In genomic region chr11:8722809-8723208, GRCh38 we compare ENCODE assay signal across 13 cellular contexts. TPM values are rescaled to one million over a fixed set of nuclear protein-coding genes. Genes with fewer than 3 reads are reported as not detected.
DNase-seq lines count a peak whose midpoint lies in the region; ATAC-seq and TF ChIP-seq lines count a peak whose summit lies in the region.
"Had no signal": no experiment of that assay in that cellular context is flagged by ENCODE, and none has a peak within 500 bp of the region (broad histone marks: within the 10 kb centered on the region; RNA-seq: fewer than 3 reads in every experiment).

No MANE protein-coding gene starts in this region.

- no peak overlapping the region for H3K4me2 ChIP-seq in IMR-90 (ENCODE audit: low read depth, low read length)

- H4K20me1 ChIP-seq in IMR-90 (ENCODE audit: insufficient read depth, low read length): no peaks in the 10 kb centered on the region

- H2AFZ ChIP-seq in IMR-90 (replicated peaks; ENCODE audit: low read length, poor library complexity): peak overlapping the region; percentile 6

- WGBS in IMR-90 (ENCODE audit: extremely low coverage in 2 of 2, insufficient read length in 1 of 2), 2 experiments: 70% methylated on average over 1 of the region's 3 CpGs; no CpG with 5 or more reads in 1 of the 2 experiments
- WGBS in aorta, 2 donors: 94 to 100% methylated on average over 3 of the region's 3 CpGs

- peak overlapping the region; percentile 25; the same call in 2 of the 3 replicates for H2BK15ac ChIP-seq in IMR-90 (ENCODE audit: low read depth, low read length)

- no peak overlapping the region; the same call in 1 of the 2 replicates for H3K18ac ChIP-seq in IMR-90 (ENCODE audit: low read depth, low read length)

- peak overlapping the region; percentile 99 for H4K91ac ChIP-seq in IMR-90 (ENCODE audit: insufficient read depth, low read depth, low read length)

- peak overlapping the region; percentile 69 for H4K5ac ChIP-seq in IMR-90 (ENCODE audit: low read depth, low read length)

- peak overlapping the region; percentile 67; the same call in 1 of the 2 replicates for H3K23ac ChIP-seq in IMR-90 (ENCODE audit: low read depth, low read length)

- peak overlapping the region; percentile 99 for H2BK5ac ChIP-seq in IMR-90 (ENCODE audit: low read depth, low read length, poor library complexity, severe bottlenecking)

- no peak for ATAC-seq in IMR-90 (ENCODE audit: low read depth)
- ATAC-seq in aorta (ENCODE audit: low FRiP score): no peak

- peak overlapping the region; percentile 75 for H2BK20ac ChIP-seq in IMR-90 (ENCODE audit: low read depth, low read length)

- peak overlapping the region; percentile 67; the same call in 1 of the 2 replicates for H2AK5ac ChIP-seq in IMR-90 (ENCODE audit: low read depth, low read length)

- H3K27me3 ChIP-seq in IMR-90 (ENCODE audit: control insufficient read depth, insufficient read depth, low read length) (no peaks in the 10 kb centered on the region), colonic mucosa (no peaks in the 10 kb centered on the region), mucosa of rectum (ENCODE audit: control insufficient read depth in 2 of 2, insufficient read depth in 2 of 2, low read length in 2 of 2) (no peaks in the 10 kb centered on the region), aorta (ENCODE audit: control insufficient read depth in 1 of 2, insufficient read depth in 2 of 2, low read length in 1 of 2) (no peaks in the 10 kb centered on the region)

- H3K9me3 ChIP-seq in IMR-90 (ENCODE audit: control insufficient read depth, insufficient read depth, low read length) (no peaks in the 10 kb centered on the region), colonic mucosa (no peaks in the 10 kb centered on the region), mucosa of rectum (ENCODE audit: control insufficient read depth in 2 of 2, low read length in 2 of 2) (no peaks in the 10 kb centered on the region), aorta (ENCODE audit: control insufficient read depth, low read length) (no peaks in the 10 kb centered on the region)

- TF ChIP-seq CTCF in IMR-90 (conservative IDR thresholded peaks at IDR 0.05; ENCODE audit: low read depth, low read length) (no peak), colonic mucosa (IDR thresholded peaks at IDR 0.05) (no peak)

- H3K9ac ChIP-seq in IMR-90 (ENCODE audit: low read depth, low read length): 0 out of 2 replicates have a peak overlapping the region, but pooled peaks have one; percentile 20
- H3K9ac ChIP-seq in colonic mucosa (ENCODE audit: low read depth in 2 of 2, low read length in 2 of 2): peak overlapping the region; percentile 13 to 42
- no peak overlapping the region for H3K9ac ChIP-seq in mucosa of rectum (ENCODE audit: low read depth in 1 of 2, low read length in 2 of 2)

- H2AK9ac ChIP-seq in IMR-90 (replicated peaks; ENCODE audit: low read depth, low read length, poor library complexity): peak overlapping the region; percentile 71

- intact Hi-C loops in IMR-90 (cut with micrococcal nuclease): loop anchor here (10.0 kb wide), 1 partner anchor 192 kb away; the partner anchor contains the start of gene AKIP1
- intact Hi-C loops in colonic mucosa (cut with DNase I): no loop called here
- intact Hi-C loops in aorta (cut with DNase I): no loop called here
- intact Hi-C loops in posterior vena cava (cut with DNase I): loop anchor here in 1 of 2 donors (5.0 kb wide), 1 partner anchor 89 kb away; a partner anchor contains a TSS

- H4K8ac ChIP-seq in IMR-90 (ENCODE audit: low read depth in 2 of 2, low read length in 2 of 2): peak overlapping the region in 1 of 2 experiments; percentile 97; a peak in 2 of 4 replicates

- no TSS peak for BruUV-seq in IMR-90 (replicated peaks; lab: Mats Ljungman, UMichigan)

- no peak for DNase-seq in IMR-90
- DNase-seq in colonic mucosa: no peak
- no peak for DNase-seq in aorta
- no peak for DNase-seq in posterior vena cava (ENCODE audit: low spot score)
- no peak for DNase-seq in NCI-H446 (lab: John Stamatoyannopoulos, UW)
- no peak for DNase-seq in NK-92 treated with Interleukin-12 subunit alpha and Interleukin-12 subunit beta, amount 100 ng/mL, for 24 hours (lab: John Stamatoyannopoulos, UW)
- DNase-seq: DMS153; NCI-H1417 treated with DMSO at 0.1 percent for 48 hours; occipital lobe; stimulated activated CD4-positive, alpha-beta T cell treated with anti-CD3 and anti-CD28 coated beads, Interleukin-15, amount 100 ng/mL, for 24 hours had no signal

- in situ Hi-C loops in IMR-90 (cut with MboI; ENCODE audit: low sequenced_read_pairs): no loop called here

- H3K56ac ChIP-seq in IMR-90 (ENCODE audit: extremely low read depth, insufficient read depth, low read length): 0 out of 2 replicates have a peak overlapping the region, but pooled peaks have one; percentile 14

- TF ChIP-seq POLR2A in IMR-90 (IDR thresholded peaks at IDR 0.05; ENCODE audit: low read depth, low read length): no peak

- H3K27ac ChIP-seq in IMR-90 (ENCODE audit: insufficient read depth, low read length): peak overlapping the region; percentile 99
- peak overlapping the region; percentile 70 for H3K27ac ChIP-seq in colonic mucosa
- H3K27ac ChIP-seq in mucosa of rectum (ENCODE audit: low read depth in 2 of 2, low read length in 2 of 2): peak overlapping the region; percentile 86 to 88
- peak overlapping the region; percentile 7 for H3K27ac ChIP-seq in temporal lobe (ENCODE audit: low read depth, low read length)
- H3K27ac ChIP-seq in aorta (ENCODE audit: low read depth in 1 of 2, low read length in 2 of 2): no peak overlapping the region
- H3K27ac ChIP-seq: HL-60 had no signal

- peaks cover 67% of the 10 kb centered on the region for H3K9me1 ChIP-seq in IMR-90 (ENCODE audit: insufficient read depth, low read length)

- peak overlapping the region; percentile 99 for H2BK120ac ChIP-seq in IMR-90 (ENCODE audit: low read depth, low read length)

- CTCF ChIA-PET in IMR-90 (lab: Yijun Ruan, JAX): no interaction called here

- POLR2A ChIA-PET in IMR-90 (lab: Charles Lee; ENCODE audit: unreplicated experiment): no interaction called here

- peaks cover 17 to 82% of the 10 kb centered on the region in 2 experiments for H3K79me1 ChIP-seq in IMR-90 (ENCODE audit: low read depth in 1 of 2, low read length in 2 of 2)

- H3K4me1 ChIP-seq in IMR-90 (ENCODE audit: control insufficient read depth, insufficient read depth, low read length) (peaks cover 51% of the 10 kb centered on the region), colonic mucosa (peaks cover 15% of the 10 kb centered on the region), mucosa of rectum (ENCODE audit: control insufficient read depth in 2 of 2, insufficient read depth in 2 of 2, low read length in 2 of 2) (peaks cover 42 to 62% of the 10 kb centered on the region in 2 donors), aorta (ENCODE audit: control insufficient read depth in 1 of 2, insufficient read depth in 2 of 2, low read length in 2 of 2) (peaks cover 9 to 11% of the 10 kb centered on the region in 2 donors)

- H3K14ac ChIP-seq in IMR-90 (replicated peaks; ENCODE audit: low read depth, low read length): peak overlapping the region; percentile 61

- H3K36me3 ChIP-seq in IMR-90 (ENCODE audit: control insufficient read depth, insufficient read depth, low read length) (peaks cover 23% of the 10 kb centered on the region), colonic mucosa (no peaks in the 10 kb centered on the region), mucosa of rectum (ENCODE audit: control insufficient read depth in 2 of 2, insufficient read depth in 2 of 2, low read length in 2 of 2) (peaks cover 3 to 9% of the 10 kb centered on the region in 2 donors), aorta (ENCODE audit: control insufficient read depth in 1 of 2, insufficient read depth in 2 of 2, low read length in 1 of 2) (peaks cover 0 to 2% of the 10 kb centered on the region in 2 donors)

- dilution Hi-C loops in IMR-90 (cut with HindIII; ENCODE audit: low sequenced_read_pairs, unreplicated experiment): no loop called here

- H3K4ac ChIP-seq in IMR-90 (ENCODE audit: low read depth, low read length): peak overlapping the region; percentile 100

- H3K4me3 ChIP-seq in IMR-90 (ENCODE audit: insufficient read depth, low read depth, low read length) (no peak overlapping the region), colonic mucosa (no peak overlapping the region), mucosa of rectum (ENCODE audit: low read length in 2 of 2) (no peak overlapping the region), aorta (ENCODE audit: low read length in 2 of 2) (no peak overlapping the region)

- TF ChIP-seq RAD21 in IMR-90 (IDR thresholded peaks at IDR 0.05; ENCODE audit: low read length): no peak

TF ChIP-seq in IMR-90, 13 proteins besides CTCF, POLR2A, EP300 and RAD21 (continues in another document):
- no peak for TF ChIP-seq CHD1 (IDR thresholded peaks at IDR 0.05; ENCODE audit: low read depth, low read length)
- no peak for TF ChIP-seq MAFK (IDR thresholded peaks at IDR 0.05; ENCODE audit: low read depth, low read length)
- TF ChIP-seq, protein P1, sequence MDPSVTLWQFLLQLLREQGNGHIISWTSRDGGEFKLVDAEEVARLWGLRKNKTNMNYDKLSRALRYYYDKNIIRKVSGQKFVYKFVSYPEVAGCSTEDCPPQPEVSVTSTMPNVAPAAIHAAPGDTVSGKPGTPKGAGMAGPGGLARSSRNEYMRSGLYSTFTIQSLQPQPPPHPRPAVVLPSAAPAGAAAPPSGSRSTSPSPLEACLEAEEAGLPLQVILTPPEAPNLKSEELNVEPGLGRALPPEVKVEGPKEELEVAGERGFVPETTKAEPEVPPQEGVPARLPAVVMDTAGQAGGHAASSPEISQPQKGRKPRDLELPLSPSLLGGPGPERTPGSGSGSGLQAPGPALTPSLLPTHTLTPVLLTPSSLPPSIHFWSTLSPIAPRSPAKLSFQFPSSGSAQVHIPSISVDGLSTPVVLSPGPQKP (IDR thresholded peaks at IDR 0.05; ENCODE audit: borderline replicate concordance, low read depth, low read length): no peak
- TF ChIP-seq RCOR1 (IDR thresholded peaks at IDR 0.05; ENCODE audit: insufficient replicate concordance, low read length): no peak
- no peak for TF ChIP-seq FOS (IDR thresholded peaks at IDR 0.05; ENCODE audit: low read depth, low read length)

RNA-seq across cellular contexts. Expression of gene RPL27A, which starts 40.2 kb away (rescaled TPM):
- 451 and 786 TPM in 2 replicates for total RNA-seq in IMR-90 (2012; rRNA removed)
- 849 and 1,003 TPM in 2 replicates for polyA plus RNA-seq in IMR-90 (2012; rRNA removed)
- 588 and 616 TPM in 2 replicates for polyA plus RNA-seq in IMR-90 (2012; cell fraction: cytosol; rRNA removed)
- 179 and 302 TPM in 2 replicates for polyA plus RNA-seq in IMR-90 (2012; cell fraction: nucleus; rRNA removed; ENCODE audit: low replicate concordance)
- 1,000 to 10,000 TPM in 1 of 2 donors, 100 to 1,000 TPM in 1; 701 to 1,045 TPM for total RNA-seq in colonic mucosa
- total RNA-seq in temporal lobe: 526 TPM
- total RNA-seq in aorta: 100 to 1,000 TPM; 623 to 776 TPM
- 1,000 to 10,000 TPM; 2,339 to 4,548 TPM for polyA plus RNA-seq in aorta
- total RNA-seq in posterior vena cava: 100 to 1,000 TPM; 610 to 698 TPM

RNA-seq across cellular contexts. Expression of gene TRIM66, which starts 40.3 kb away (rescaled TPM):
- total RNA-seq in IMR-90 (2012; rRNA removed) (3.9 and 5.0 TPM in 2 replicates), colonic mucosa (10 to 100 TPM in 1 of 2 donors, 1 to 10 TPM in 1; 5.9 to 10.6 TPM), temporal lobe (1.2 TPM), aorta (10 to 100 TPM in 1 of 2 donors, 1 to 10 TPM in 1; 9.4 to 18.7 TPM), posterior vena cava (10 to 100 TPM in 1 of 2 donors, 1 to 10 TPM in 1; 5.9 to 13.4 TPM)
- polyA plus RNA-seq in IMR-90 (2012; rRNA removed) (4.1 and 4.4 TPM in 2 replicates), aorta (1 to 10 TPM; 3.4 to 8.4 TPM)
- polyA plus RNA-seq in IMR-90 (2012; cell fraction: cytosol; rRNA removed): 1.6 and 3.7 TPM in 2 replicates
- 23.4 and 26.7 TPM in 2 replicates for polyA plus RNA-seq in IMR-90 (2012; cell fraction: nucleus; rRNA removed; ENCODE audit: low replicate concordance)

Comparison
In these comparisons a context has a peak if more than half of its experiments do, and no peak if none do; other contexts are left out.
1. H3K27ac ChIP-seq: peak in IMR-90 (single experiment), colonic mucosa (single experiment), mucosa of rectum (2 of 2) and temporal lobe (single experiment); none in aorta (0 of 2).
2. H3K9ac ChIP-seq: peak in IMR-90 (single experiment) and colonic mucosa (2 of 2); none in mucosa of rectum (0 of 2).